Comparison of ENCODE assay signal across 8 cellular contexts in genomic region chr6:11416099-11416935, GRCh38.
DNase-seq lines count a peak whose midpoint lies in the region; ATAC-seq and TF ChIP-seq lines count a peak whose summit lies in the region.
"Not testable (repeated sequence)": the region's sequence is repeated elsewhere in the genome, so short reads cannot be mapped to it uniquely, and the experiment has no call there.

No MANE protein-coding gene starts in this region.

- not testable (repeated sequence) for H3K36me3 ChIP-seq in RWPE2 (ENCODE audit: low read depth); mammary epithelial cell (ENCODE audit: insufficient read depth, low read length); neuronal stem cell (replicated peaks in 1 of 2; ENCODE audit: control insufficient read depth in 2 of 2, insufficient read depth in 2 of 2, low read length in 2 of 2); upper lobe of right lung

- H4K20me1 ChIP-seq in mammary epithelial cell (ENCODE audit: insufficient read depth, low read length), result not testable (repeated sequence)

- H3K4ac ChIP-seq in neuronal stem cell (ENCODE audit: low read length), result not testable (repeated sequence)

- in situ Hi-C loops in Caki2 (cut with HindIII; ENCODE audit: low pct_unique_long_range_greater_than_20kb, low sequenced_read_pairs); mammary epithelial cell (cut with MboI; ENCODE audit: low sequenced_read_pairs in 2 of 2): not testable (repeated sequence)

- ATAC-seq in RWPE2 (ENCODE audit: low read depth) (peak; percentile 77), upper lobe of right lung (peak; percentile 23)
- not testable (repeated sequence) for ATAC-seq in activated T-helper 17 cell treated with anti-CD3 and anti-CD28 coated beads, Interleukin-2, amount 50 U/mL, for 72 hours (replicated peaks)

- not testable (repeated sequence) for H2BK15ac ChIP-seq in neuronal stem cell (ENCODE audit: low read length)

- peak overlapping the region; percentile 75 for H2BK5ac ChIP-seq in neuronal stem cell (ENCODE audit: low read length)

- dilution Hi-C loops in mammary epithelial cell (cut with HindIII; ENCODE audit: low sequenced_read_pairs), result not testable (repeated sequence)

- CTCF ChIA-PET in mammary epithelial cell (lab: Charles Lee; ENCODE audit: low non-redundant PET), result not testable (repeated sequence)

- intact Hi-C loops in mammary epithelial cell (cut with micrococcal nuclease), result loop anchor here (1.0 to 10.0 kb wide), 2 partner anchors 272 to 322 kb away; partner anchors contain the start of gene SMIM13
- intact Hi-C loops in upper lobe of right lung (cut with DNase I), result not testable (repeated sequence)

- H3K14ac ChIP-seq in neuronal stem cell (ENCODE audit: low read length), result not testable (repeated sequence)

- not testable (repeated sequence) for H3K23ac ChIP-seq in neuronal stem cell (ENCODE audit: low read depth, low read length, poor library complexity)

- TF ChIP-seq CTCF in RWPE2 (IDR thresholded peaks at IDR 0.05; ENCODE audit: poor library complexity, severe bottlenecking); mammary epithelial cell (conservative IDR thresholded peaks at IDR 0.05 in 1 of 2, IDR thresholded peaks at IDR 0.05 in 1 of 2; ENCODE audit: extremely low read depth in 1 of 2, insufficient read depth in 1 of 2, low read depth in 1 of 2, low read length in 2 of 2); upper lobe of right lung (IDR thresholded peaks at IDR 0.05): not testable (repeated sequence)

- not testable (repeated sequence) for H3K18ac ChIP-seq in neuronal stem cell (ENCODE audit: low read length)

- H3K9me3 ChIP-seq in RWPE2 (ENCODE audit: severe bottlenecking); mammary epithelial cell (replicated peaks; ENCODE audit: insufficient read depth, low read length); neuronal stem cell (replicated peaks in 1 of 2; ENCODE audit: control insufficient read depth in 2 of 2, insufficient read depth in 1 of 2, low read depth in 1 of 2, low read length in 2 of 2); upper lobe of right lung: not testable (repeated sequence)

- H3K9ac ChIP-seq in mammary epithelial cell (ENCODE audit: insufficient read depth, low read length); neuronal stem cell (ENCODE audit: low read depth, low read length, poor library complexity): not testable (repeated sequence)

- not testable (repeated sequence) for H2BK12ac ChIP-seq in neuronal stem cell (ENCODE audit: low read length)

- DNase-seq in Caki2 (ENCODE audit: low read depth) (peak; percentile 66), HT1080 (ENCODE audit: low read depth) (peak; percentile 50), mammary epithelial cell (peak; percentile 69), iris pigment epithelial cell (ENCODE audit: low read depth) (peak; percentile 44)
- DNase-seq in RWPE2 (ENCODE audit: low spot score); neuronal stem cell (ENCODE audit: low spot score); upper lobe of right lung: not testable (repeated sequence)

- not testable (repeated sequence) for BruUV-seq in mammary epithelial cell (replicated peaks; lab: Mats Ljungman, UMichigan)

- H3K4me1 ChIP-seq in RWPE2 (ENCODE audit: insufficient read depth, poor library complexity, severe bottlenecking), result peaks cover 23% of the 10 kb centered on the region
- not testable (repeated sequence) for H3K4me1 ChIP-seq in mammary epithelial cell (ENCODE audit: insufficient read depth, low read length); neuronal stem cell (ENCODE audit: control insufficient read depth in 2 of 2, insufficient read depth in 1 of 2, low read depth in 1 of 2, low read length in 2 of 2)
- H3K4me1 ChIP-seq in upper lobe of right lung, result peaks cover 11% of the 10 kb centered on the region

- not testable (repeated sequence) for H2AK5ac ChIP-seq in neuronal stem cell (ENCODE audit: low read depth, low read length)

- H3K4me3 Mint-ChIP-seq in activated T-helper 17 cell treated with anti-CD3 and anti-CD28 coated beads, Interleukin-2, amount 50 U/mL, for 72 hours, result peak overlapping the region; percentile 12

- not testable (repeated sequence) for H3K4me3 ChIP-seq in RWPE2 (ENCODE audit: severe bottlenecking); mammary epithelial cell (replicated peaks in 1 of 3; ENCODE audit: insufficient read depth in 1 of 3, low read depth in 2 of 3, low read length in 3 of 3); neuronal stem cell (ENCODE audit: low read length in 2 of 2); upper lobe of right lung

- H3K4me2 ChIP-seq in mammary epithelial cell (ENCODE audit: insufficient read depth, low read depth, low read length), result peak overlapping the region; percentile 31
- H3K4me2 ChIP-seq in neuronal stem cell (ENCODE audit: insufficient read depth, low read length, poor library complexity, severe bottlenecking), result not testable (repeated sequence)

- not testable (repeated sequence) for H3K79me2 ChIP-seq in mammary epithelial cell (ENCODE audit: insufficient read depth, low read length)

- peak overlapping the region; percentile 65 for H3K27ac Mint-ChIP-seq in activated T-helper 17 cell treated with anti-CD3 and anti-CD28 coated beads, Interleukin-2, amount 50 U/mL, for 72 hours

- H3K9me3 Mint-ChIP-seq in activated T-helper 17 cell treated with anti-CD3 and anti-CD28 coated beads, Interleukin-2, amount 50 U/mL, for 72 hours, result not testable (repeated sequence)

- 51% methylated on average over 7 of the region's 7 CpGs for WGBS in mammary epithelial cell (ENCODE audit: low coverage, missing lambda C conversion rate)
- whole genome bisulfite sequencing in neuronal stem cell (ENCODE audit: extremely low coverage in 2 of 2, insufficient read length in 2 of 2, insufficient replicate concordance in 1 of 2), 2 donors, result no CpG with 5 or more reads among the region's 7 CpGs

- not testable (repeated sequence) for H2BK120ac ChIP-seq in neuronal stem cell (ENCODE audit: low read depth, low read length)

- not testable (repeated sequence) for H3K27me3 Mint-ChIP-seq in activated T-helper 17 cell treated with anti-CD3 and anti-CD28 coated beads, Interleukin-2, amount 50 U/mL, for 72 hours

- not testable (repeated sequence) for H3K79me1 ChIP-seq in neuronal stem cell (ENCODE audit: low read depth, low read length)

- H3K4me1 Mint-ChIP-seq in activated T-helper 17 cell treated with anti-CD3 and anti-CD28 coated beads, Interleukin-2, amount 50 U/mL, for 72 hours, result peaks cover 32% of the 10 kb centered on the region

- not testable (repeated sequence) for H3K27me3 ChIP-seq in RWPE2 (ENCODE audit: insufficient read depth, poor library complexity, severe bottlenecking); mammary epithelial cell (ENCODE audit: insufficient read depth, low read length); neuronal stem cell (ENCODE audit: control insufficient read depth in 3 of 3, insufficient read depth in 3 of 3, low read depth in 1 of 3, low read length in 3 of 3); upper lobe of right lung

- not testable (repeated sequence) for H3K36me3 Mint-ChIP-seq in activated T-helper 17 cell treated with anti-CD3 and anti-CD28 coated beads, Interleukin-2, amount 50 U/mL, for 72 hours (ENCODE audit: low read depth)

- H4K91ac ChIP-seq in neuronal stem cell (ENCODE audit: low read depth, low read length, poor library complexity), result not testable (repeated sequence)

- not testable (repeated sequence) for H4K8ac ChIP-seq in neuronal stem cell (ENCODE audit: low read depth, low read length)

- H3K27ac ChIP-seq in RWPE2 (ENCODE audit: poor library complexity, severe bottlenecking), result peak overlapping the region; percentile 14
- peak overlapping the region; percentile 96 for H3K27ac ChIP-seq in mammary epithelial cell (ENCODE audit: insufficient read depth, low read depth, low read length)
- H3K27ac ChIP-seq in neuronal stem cell (replicated peaks; ENCODE audit: low read length); upper lobe of right lung: not testable (repeated sequence)

- peak overlapping the region; percentile 54 for H2AFZ ChIP-seq in mammary epithelial cell (ENCODE audit: low read depth, low read length)
- H2AFZ ChIP-seq in neuronal stem cell (ENCODE audit: low read length), result not testable (repeated sequence)
